Comparison of ENCODE assay signal across 8 cellular contexts in genomic region chr3:194142156-194142910, GRCh38. TPM values are rescaled to one million over a fixed set of nuclear protein-coding genes. Genes with fewer than 3 reads are reported as not detected.
DNase-seq lines count a peak whose midpoint lies in the region; ATAC-seq and TF ChIP-seq lines count a peak whose summit lies in the region.

No MANE protein-coding gene starts in this region.

- H3K27me3 Mint-ChIP-seq in T-helper 2 cell treated with Interferon-gamma antibody and Interleukin-4, amounts not matched to agents 5 μg/mL and 100 μg/mL, for 36 hours (ENCODE audit: low read depth) = peaks cover 59% of the 10 kb centered on the region

- TF ChIP-seq POLR2A in stomach (IDR thresholded peaks at IDR 0.05) = no peak

- no peak for TF ChIP-seq EP300 in stomach (IDR thresholded peaks at IDR 0.05)

- peaks cover 46% of the 10 kb centered on the region for H3K27me3 ChIP-seq in iPS-20b (ENCODE audit: insufficient read depth, low read length)
- peaks cover 0 to 17% (median 0%) of the 10 kb centered on the region in 3 donors for H3K27me3 ChIP-seq in stomach

- no peak for TF ChIP-seq CTCF in stomach (IDR thresholded peaks at IDR 0.05)

- H3K27ac ChIP-seq in iPS-20b (ENCODE audit: low read length) (peak overlapping the region; percentile 92), stomach (peak overlapping the region; percentile 97 to 99 (median 98))

- WGBS in stomach, 5 donors = 31 to 37% (median 33%) methylated on average over 14 of the region's 14 CpGs

- H3K4me1 Mint-ChIP-seq in T-helper 2 cell treated with Interferon-gamma antibody and Interleukin-4, amounts not matched to agents 5 μg/mL and 100 μg/mL, for 36 hours (ENCODE audit: low read depth) = peaks cover 13% of the 10 kb centered on the region

- peak overlapping the region; percentile 54 for H3K4me3 ChIP-seq in iPS-20b (ENCODE audit: low read length)
- peak overlapping the region in 1 of 4 donors; percentile 28 for H3K4me3 ChIP-seq in stomach

- intact Hi-C loops in stomach (cut with DNase I; ENCODE audit: low total_unique reads) = no loop called here

- H3K36me3 ChIP-seq in iPS-20b (ENCODE audit: insufficient read depth, low read depth, low read length) = no peaks in the 10 kb centered on the region
- H3K36me3 ChIP-seq in stomach = no peaks in the 10 kb centered on the region

- peaks cover 5% of the 10 kb centered on the region for H3K36me3 Mint-ChIP-seq in T-helper 2 cell treated with Interferon-gamma antibody and Interleukin-4, amounts not matched to agents 5 μg/mL and 100 μg/mL, for 36 hours (ENCODE audit: low read depth)
- H3K36me3 Mint-ChIP-seq in activated naive CD4-positive, alpha-beta T cell treated with anti-CD3 and anti-CD28 coated beads, Interleukin-2, amount 50 U/mL, for 72 hours = no peaks in the 10 kb centered on the region

- peak overlapping the region; percentile 88; the same call in 1 of the 2 replicates for H3K9ac ChIP-seq in iPS-20b (ENCODE audit: low read depth, low read length)

- peak overlapping the region; percentile 23 for H3K27ac Mint-ChIP-seq in T-helper 2 cell treated with Interferon-gamma antibody and Interleukin-4, amounts not matched to agents 5 μg/mL and 100 μg/mL, for 36 hours
- H3K27ac Mint-ChIP-seq in activated naive CD4-positive, alpha-beta T cell treated with anti-CD3 and anti-CD28 coated beads, Interleukin-2, amount 50 U/mL, for 72 hours = peak overlapping the region; percentile 88 to 90

- H3K4me1 ChIP-seq in iPS-20b (ENCODE audit: insufficient read depth, low read length) (peaks cover 31% of the 10 kb centered on the region), stomach (peaks cover 27 to 59% (median 45%) of the 10 kb centered on the region in 4 donors)

- peak overlapping the region; percentile 41 for H3K4me3 Mint-ChIP-seq in T-helper 2 cell treated with Interferon-gamma antibody and Interleukin-4, amounts not matched to agents 5 μg/mL and 100 μg/mL, for 36 hours

- DNase-seq in T-helper 2 cell treated with Interferon-gamma antibody and Interleukin-4, amounts not matched to agents 5 μg/mL and 100 μg/mL, for 36 hours (ENCODE audit: low spot score) = no peak
- DNase-seq in T-helper 2 cell = no peak
- DNase-seq in activated naive CD4-positive, alpha-beta T cell treated with anti-CD3 and anti-CD28 coated beads, Interleukin-2, amount 50 U/mL, for 72 hours (ENCODE audit: low spot score in 2 of 2) = no peak
- DNase-seq in stomach = no peak
- no peak for DNase-seq in A172 (ENCODE audit: low spot score)

- no peak for ATAC-seq in activated naive CD4-positive, alpha-beta T cell treated with anti-CD3 and anti-CD28 coated beads, Interleukin-2, amount 50 U/mL, for 72 hours
- ATAC-seq in HG02642 (IDR thresholded peaks at IDR 0.05; ENCODE audit: poor library complexity, unreplicated experiment) (no peak), GM19324 (IDR thresholded peaks at IDR 0.05; ENCODE audit: low FRiP score, unreplicated experiment) (no peak)

- H3K9me3 Mint-ChIP-seq in T-helper 2 cell treated with Interferon-gamma antibody and Interleukin-4, amounts not matched to agents 5 μg/mL and 100 μg/mL, for 36 hours = no peaks in the 10 kb centered on the region
- H3K9me3 Mint-ChIP-seq in activated naive CD4-positive, alpha-beta T cell treated with anti-CD3 and anti-CD28 coated beads, Interleukin-2, amount 50 U/mL, for 72 hours = no peaks in the 10 kb centered on the region

- H3K9me3 ChIP-seq in iPS-20b (ENCODE audit: insufficient read depth, low read depth, low read length) (no peaks in the 10 kb centered on the region), stomach (no peaks in the 10 kb centered on the region)

RNA-seq across cellular contexts. Expression of gene HES1, which starts 6.4 kb away (rescaled TPM):
- total RNA-seq in activated naive CD4-positive, alpha-beta T cell treated with anti-CD3 and anti-CD28 coated beads, Interleukin-2, amount 50 U/mL, for 72 hours = 1 to 10 TPM in 1 of 2 donors, not detected in 1; 2.5 TPM
- total RNA-seq in stomach = 100 to 1,000 TPM in 1 of 5 donors, 10 to 100 TPM in 3, 1 to 10 TPM in 1; 4.7 to 101 (median 43.1) TPM
- 10 to 100 TPM; 20.5 to 54.5 (median 41.3) TPM for polyA plus RNA-seq in stomach
- 3.1 and 4.5 TPM in 2 replicates for total RNA-seq in A172 (2014; rRNA removed; shearing (Covaris generic))
